Comparison of ENCODE assay signal across 8 cellular contexts in genomic region chr2:217756375-217757107, GRCh38.
DNase-seq lines count a peak whose midpoint lies in the region; ATAC-seq and TF ChIP-seq lines count a peak whose summit lies in the region.

No MANE protein-coding gene starts in this region.

- H3K27me3 Mint-ChIP-seq in activated T-cell treated with anti-CD3 and anti-CD28 coated beads, Interleukin-2, amount 50 U/mL, for 24 hours: no peaks in the 10 kb centered on the region
- peaks cover 0 to 18% of the 10 kb centered on the region in 2 donors for H3K27me3 Mint-ChIP-seq in natural killer cell (ENCODE audit: low read depth in 2 of 2)
- H3K27me3 Mint-ChIP-seq in stimulated activated memory B cell treated with anti-CD40 and anti-IgM and Interleukin-4, amounts not matched to agents 10 μg/mL and 1 μg/mL and 100 μg/mL, for 72 hours: peaks cover 38% of the 10 kb centered on the region

- H3K4me1 Mint-ChIP-seq in activated T-cell treated with anti-CD3 and anti-CD28 coated beads, Interleukin-2, amount 50 U/mL, for 24 hours (ENCODE audit: low read depth): peaks cover 27% of the 10 kb centered on the region
- H3K4me1 Mint-ChIP-seq in natural killer cell: peaks cover 0 to 19% of the 10 kb centered on the region in 2 donors
- H3K4me1 Mint-ChIP-seq in stimulated activated memory B cell treated with anti-CD40 and anti-IgM and Interleukin-4, amounts not matched to agents 10 μg/mL and 1 μg/mL and 100 μg/mL, for 72 hours: peaks cover 12% of the 10 kb centered on the region

- ATAC-seq in esophagus mucosa: peak; percentile 74
- ATAC-seq in natural killer cell: peak; percentile 75 to 94 (median 75)
- peak; percentile 77 for ATAC-seq in stimulated activated memory B cell treated with anti-CD40 and anti-IgM and Interleukin-4, amounts not matched to agents 10 μg/mL and 1 μg/mL and 100 μg/mL, for 72 hours

- intact Hi-C loops in natural killer cell (cut with micrococcal nuclease): no loop called here

- peaks cover 1% of the 10 kb centered on the region for H3K9me3 Mint-ChIP-seq in activated T-cell treated with anti-CD3 and anti-CD28 coated beads, Interleukin-2, amount 50 U/mL, for 24 hours
- H3K9me3 Mint-ChIP-seq in natural killer cell: peaks cover 0 to 5% of the 10 kb centered on the region in 2 donors
- peaks cover 8% of the 10 kb centered on the region for H3K9me3 Mint-ChIP-seq in stimulated activated memory B cell treated with anti-CD40 and anti-IgM and Interleukin-4, amounts not matched to agents 10 μg/mL and 1 μg/mL and 100 μg/mL, for 72 hours

- no peaks in the 10 kb centered on the region for H3K36me3 Mint-ChIP-seq in activated T-cell treated with anti-CD3 and anti-CD28 coated beads, Interleukin-2, amount 50 U/mL, for 24 hours (ENCODE audit: low read depth)
- H3K36me3 Mint-ChIP-seq in natural killer cell: peaks cover 5% of the 10 kb centered on the region
- no peaks in the 10 kb centered on the region for H3K36me3 Mint-ChIP-seq in stimulated activated memory B cell treated with anti-CD40 and anti-IgM and Interleukin-4, amounts not matched to agents 10 μg/mL and 1 μg/mL and 100 μg/mL, for 72 hours

- peak; percentile 42 to 44 for DNase-seq in NOMO-1 (lab: John Stamatoyannopoulos, UW; ENCODE audit: unreplicated experiment in 2 of 2)
- DNase-seq in NOMO-1 treated with dmso at 0.1 percent for 144 hours (lab: John Stamatoyannopoulos, UW; ENCODE audit: unreplicated experiment): no peak
- DNase-seq in NCI-H82 (lab: John Stamatoyannopoulos, UW): peak; percentile 86
- DNase-seq in activated T-cell treated with anti-CD3 and anti-CD28 coated beads, Interleukin-2, amount 50 U/mL, for 24 hours: peak; percentile 84
- DNase-seq in natural killer cell: peak; percentile 62
- no peak for DNase-seq in middle frontal gyrus (ENCODE audit: extremely low spot score, low spot score)

- H3K4me3 Mint-ChIP-seq in activated T-cell treated with anti-CD3 and anti-CD28 coated beads, Interleukin-2, amount 50 U/mL, for 24 hours: peak overlapping the region; percentile 72
- H3K4me3 Mint-ChIP-seq in natural killer cell: no peak overlapping the region
- no peak overlapping the region for H3K4me3 Mint-ChIP-seq in stimulated activated memory B cell treated with anti-CD40 and anti-IgM and Interleukin-4, amounts not matched to agents 10 μg/mL and 1 μg/mL and 100 μg/mL, for 72 hours

- TF ChIP-seq CTCF in natural killer cell (IDR thresholded peaks at IDR 0.05): peak; percentile 82

- peak overlapping the region; percentile 79 for H3K27ac Mint-ChIP-seq in activated T-cell treated with anti-CD3 and anti-CD28 coated beads, Interleukin-2, amount 50 U/mL, for 24 hours
- H3K27ac Mint-ChIP-seq in natural killer cell: no peak overlapping the region
- no peak overlapping the region for H3K27ac Mint-ChIP-seq in stimulated activated memory B cell treated with anti-CD40 and anti-IgM and Interleukin-4, amounts not matched to agents 10 μg/mL and 1 μg/mL and 100 μg/mL, for 72 hours

Comparison
In these comparisons a context has a peak if more than half of its experiments do, and no peak if none do; other contexts are left out.
1. DNase-seq: peak in NOMO-1 (2 of 2), NCI-H82 (single experiment), activated T-cell treated with anti-CD3 and anti-CD28 coated beads, Interleukin-2, amount 50 U/mL, for 24 hours (single experiment) and natural killer cell (single experiment); none in NOMO-1 treated with dmso at 0.1 percent for 144 hours (single experiment) and middle frontal gyrus (single experiment).
2. Peak in every context shown above with its lines, with median percentiles within 50 percentile points of each other: ATAC-seq.